Comparison of ENCODE assay signal across 8 cellular contexts in genomic region chr19:28466107-28467045, GRCh38.
DNase-seq lines count a peak whose midpoint lies in the region; ATAC-seq, FAIRE-seq and TF ChIP-seq lines count a peak whose summit lies in the region.

No MANE protein-coding gene starts in this region.

- H3K36me3 ChIP-seq in H7 (replicated peaks; ENCODE audit: control insufficient read depth, insufficient read depth, low read length), result no peaks in the 10 kb centered on the region
- H3K36me3 ChIP-seq in prostate gland, result no peaks in the 10 kb centered on the region

- H3K27me3 ChIP-seq in H7 (ENCODE audit: control insufficient read depth, insufficient read depth, low read length), result no peaks in the 10 kb centered on the region
- no peaks in the 10 kb centered on the region for H3K27me3 ChIP-seq in prostate gland (replicated peaks; ENCODE audit: insufficient read depth)

- H3K27ac ChIP-seq in prostate gland, result no peak overlapping the region

- peaks cover 14% of the 10 kb centered on the region for H3K4me1 Mint-ChIP-seq in activated T-cell treated with anti-CD3 and anti-CD28 coated beads, Interleukin-2, amount 50 U/mL, for 24 hours (ENCODE audit: low read depth)

- no peaks in the 10 kb centered on the region for H3K36me3 Mint-ChIP-seq in activated T-cell treated with anti-CD3 and anti-CD28 coated beads, Interleukin-2, amount 50 U/mL, for 24 hours (ENCODE audit: low read depth)

- peak; percentile 37 to 79 (median 40) for TF ChIP-seq CTCF in prostate gland (IDR thresholded peaks at IDR 0.05)

- no peaks in the 10 kb centered on the region for H3K9me3 Mint-ChIP-seq in activated T-cell treated with anti-CD3 and anti-CD28 coated beads, Interleukin-2, amount 50 U/mL, for 24 hours

- no peak overlapping the region for H3K4me3 Mint-ChIP-seq in activated T-cell treated with anti-CD3 and anti-CD28 coated beads, Interleukin-2, amount 50 U/mL, for 24 hours

- no peak overlapping the region for H3K27ac Mint-ChIP-seq in activated T-cell treated with anti-CD3 and anti-CD28 coated beads, Interleukin-2, amount 50 U/mL, for 24 hours

- no peaks in the 10 kb centered on the region for H3K9me3 ChIP-seq in prostate gland

- no peaks in the 10 kb centered on the region for H3K27me3 Mint-ChIP-seq in activated T-cell treated with anti-CD3 and anti-CD28 coated beads, Interleukin-2, amount 50 U/mL, for 24 hours

- H3K4me1 ChIP-seq in prostate gland (replicated peaks), result no peaks in the 10 kb centered on the region

- 72% methylated on average over 9 of the region's 9 CpGs for WGBS in prostate gland

- H3K4me3 ChIP-seq in H7 (ENCODE audit: insufficient read depth, low read depth, low read length) (no peak overlapping the region), prostate gland (no peak overlapping the region)

- peak; percentile 3 for FAIRE-seq in frontal cortex (lab: Jason Lieb, UNC)

- DNase-seq in AG08395 (ENCODE audit: low spot score) (peak; percentile 52), H7 (peak; percentile 78), NK-92 (lab: John Stamatoyannopoulos, UW; ENCODE audit: unreplicated experiment) (peak; percentile 15), frontal cortex (ENCODE audit: low spot score in 2 of 2) (peak in 1 of 2 donors; percentile 46), prostate gland (ENCODE audit: low spot score) (peak; percentile 19), NCI-H2081 treated with DMSO at 0.1 percent for 48 hours (lab: John Stamatoyannopoulos, UW) (no peak)
- DNase-seq in activated T-cell treated with anti-CD3 and anti-CD28 coated beads, Interleukin-2, amount 50 U/mL, for 24 hours, result peak; percentile 68

- ATAC-seq in HG03097 (IDR thresholded peaks at IDR 0.05; ENCODE audit: low FRiP score, unreplicated experiment), result no peak

- no peak for TF ChIP-seq POLR2A in prostate gland (IDR thresholded peaks at IDR 0.05)

- intact Hi-C loops in prostate gland (cut with DNase I), result loop anchor here (5.0 kb wide), 1 partner anchor 411 kb away; no protein-coding TSS in a partner anchor
